8 cellular contexts compared by ENCODE assay signal in the genomic region with DNA sequence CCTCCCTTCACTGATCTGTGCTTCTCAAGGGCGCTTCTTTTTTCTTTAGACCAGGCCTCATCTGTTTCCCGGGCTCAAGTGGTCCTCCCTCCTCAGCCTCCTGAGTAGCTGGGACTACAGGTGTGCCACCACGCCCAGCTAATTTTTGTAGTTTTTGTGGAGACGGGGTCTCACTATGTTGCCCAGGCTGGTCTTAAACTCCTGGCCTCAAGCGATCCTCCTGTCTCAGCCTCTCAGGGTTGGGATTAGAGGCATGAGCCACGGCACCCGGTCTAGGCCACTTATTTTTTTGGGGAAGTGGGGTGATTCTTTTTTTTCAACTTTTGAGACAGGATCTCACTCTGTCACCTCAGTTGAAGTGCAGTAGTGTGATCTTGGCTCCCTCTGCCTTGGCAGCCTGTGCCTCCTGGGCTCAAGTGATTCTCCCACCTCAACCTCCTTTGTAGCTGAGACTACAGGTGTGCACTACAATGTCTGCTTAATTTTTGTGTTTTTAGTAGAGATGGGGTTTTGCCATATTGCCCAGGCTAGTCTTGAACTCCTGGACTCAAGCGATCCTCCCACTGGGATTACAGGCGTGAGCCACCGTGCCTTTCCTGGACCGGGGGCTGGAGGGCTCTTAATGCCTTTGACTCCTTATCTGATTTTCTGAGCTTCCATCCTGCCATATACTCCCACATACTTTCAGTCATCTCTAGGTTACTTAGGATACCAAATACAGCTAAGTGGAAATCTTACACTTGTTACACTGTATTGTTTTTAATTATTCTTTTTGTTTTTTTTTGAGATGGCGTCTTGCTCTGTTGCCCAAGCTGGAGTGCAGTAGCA. TPM values are rescaled to one million over a fixed set of nuclear protein-coding genes. Genes with fewer than 3 reads are reported as not detected.
DNase-seq lines count a peak whose midpoint lies in the region; ATAC-seq and TF ChIP-seq lines count a peak whose summit lies in the region.

No MANE protein-coding gene starts in this region.

- H3K4me3 ChIP-seq in lower lobe of right lung, result peak overlapping the region; percentile 51
- H3K4me3 ChIP-seq in transverse colon, result peak overlapping the region in 3 of 4 donors; percentile 34 to 44 (median 41)

- WGBS in transverse colon (ENCODE audit: low coverage in 1 of 2), 2 donors, result 84 to 88% methylated on average over 9 to 12 of the region's 12 CpGs

- H3K36me3 ChIP-seq in lower lobe of right lung (peaks cover 17% of the 10 kb centered on the region), transverse colon (no peaks in the 10 kb centered on the region)

- H3K4me1 ChIP-seq in lower lobe of right lung, result peaks cover 16% of the 10 kb centered on the region
- peaks cover 0 to 14% (median 4%) of the 10 kb centered on the region in 4 donors for H3K4me1 ChIP-seq in transverse colon

- peak overlapping the region; percentile 71 for H3K4me3 Mint-ChIP-seq in activated naive CD4-positive, alpha-beta T cell treated with anti-CD3 and anti-CD28 coated beads, Interleukin-2, amount 50 U/mL, for 24 hours
- H3K4me3 Mint-ChIP-seq in activated naive CD8-positive, alpha-beta T cell treated with anti-CD3 and anti-CD28 coated beads, Interleukin-2, amount 50 U/mL, for 24 hours, result peak overlapping the region; percentile 53

- H3K27ac ChIP-seq in lower lobe of right lung, result peak overlapping the region; percentile 64
- peak overlapping the region; percentile 51 to 72 (median 62) for H3K27ac ChIP-seq in transverse colon

- no peaks in the 10 kb centered on the region for H3K9me3 ChIP-seq in lower lobe of right lung
- H3K9me3 ChIP-seq in transverse colon, result no peaks in the 10 kb centered on the region

- peaks cover 2% of the 10 kb centered on the region for H3K36me3 Mint-ChIP-seq in activated naive CD4-positive, alpha-beta T cell treated with anti-CD3 and anti-CD28 coated beads, Interleukin-2, amount 50 U/mL, for 24 hours
- H3K36me3 Mint-ChIP-seq in activated naive CD8-positive, alpha-beta T cell treated with anti-CD3 and anti-CD28 coated beads, Interleukin-2, amount 50 U/mL, for 24 hours (ENCODE audit: low read depth), result peaks cover 2% of the 10 kb centered on the region

- H3K27me3 ChIP-seq in lower lobe of right lung (ENCODE audit: low read depth) (no peaks in the 10 kb centered on the region), transverse colon (no peaks in the 10 kb centered on the region)

- peaks cover 9% of the 10 kb centered on the region for H3K4me1 Mint-ChIP-seq in activated naive CD4-positive, alpha-beta T cell treated with anti-CD3 and anti-CD28 coated beads, Interleukin-2, amount 50 U/mL, for 24 hours
- H3K4me1 Mint-ChIP-seq in activated naive CD8-positive, alpha-beta T cell treated with anti-CD3 and anti-CD28 coated beads, Interleukin-2, amount 50 U/mL, for 24 hours, result peaks cover 14% of the 10 kb centered on the region

- no peak for DNase-seq in activated naive CD4-positive, alpha-beta T cell treated with Interleukin-2 at 50 U/mL for 16 hours
- DNase-seq in activated naive CD8-positive, alpha-beta T cell treated with anti-CD3 and anti-CD28 coated beads, Interleukin-2, amount 50 U/mL, for 24 hours, result no peak
- no peak for DNase-seq in lower lobe of right lung
- no peak for DNase-seq in transverse colon
- no peak for DNase-seq in GM13977 (ENCODE audit: low spot score)
- no peak for DNase-seq in SHP77 (lab: John Stamatoyannopoulos, UW)

- TF ChIP-seq CTCF in lower lobe of right lung (IDR thresholded peaks at IDR 0.05) (no peak), transverse colon (IDR thresholded peaks at IDR 0.05) (no peak), GM13977 (IDR thresholded peaks at IDR 0.05; ENCODE audit: extremely low read depth, insufficient read depth, missing control alignments) (no peak)

- ATAC-seq in activated naive CD8-positive, alpha-beta T cell treated with anti-CD3 and anti-CD28 coated beads, Interleukin-2, amount 50 U/mL, for 24 hours, result no peak
- peak in 1 of 2 donors; percentile 2 for ATAC-seq in lower lobe of right lung
- no peak for ATAC-seq in HG02981 (IDR thresholded peaks at IDR 0.05; ENCODE audit: unreplicated experiment)

- no peak for TF ChIP-seq POLR2A in transverse colon (IDR thresholded peaks at IDR 0.05)

- H3K27ac Mint-ChIP-seq in activated naive CD4-positive, alpha-beta T cell treated with anti-CD3 and anti-CD28 coated beads, Interleukin-2, amount 50 U/mL, for 24 hours, result no peak overlapping the region
- H3K27ac Mint-ChIP-seq in activated naive CD8-positive, alpha-beta T cell treated with anti-CD3 and anti-CD28 coated beads, Interleukin-2, amount 50 U/mL, for 24 hours, result no peak overlapping the region

- TF ChIP-seq EP300 in transverse colon (IDR thresholded peaks at IDR 0.05; ENCODE audit: low read depth), result no peak

- in situ Hi-C loops in transverse colon (cut with MboI; ENCODE audit: low pct_ligation_motif_present in 1 of 4, low pct_unique_long_range_greater_than_20kb in 1 of 4, low sequenced_read_pairs in 3 of 4) (loop anchor here in 1 of 4 donors (10.0 kb wide), 1 partner anchor 83 kb away; no protein-coding TSS in a partner anchor), GM13977 (cut with MboI; ENCODE audit: low pct_unique_long_range_greater_than_20kb, low sequenced_read_pairs, unreplicated experiment) (no loop called here)

- H3K27me3 Mint-ChIP-seq in activated naive CD4-positive, alpha-beta T cell treated with anti-CD3 and anti-CD28 coated beads, Interleukin-2, amount 50 U/mL, for 24 hours, result no peaks in the 10 kb centered on the region
- no peaks in the 10 kb centered on the region for H3K27me3 Mint-ChIP-seq in activated naive CD8-positive, alpha-beta T cell treated with anti-CD3 and anti-CD28 coated beads, Interleukin-2, amount 50 U/mL, for 24 hours

- H3K9me3 Mint-ChIP-seq in activated naive CD4-positive, alpha-beta T cell treated with anti-CD3 and anti-CD28 coated beads, Interleukin-2, amount 50 U/mL, for 24 hours, result no peaks in the 10 kb centered on the region
- no peaks in the 10 kb centered on the region for H3K9me3 Mint-ChIP-seq in activated naive CD8-positive, alpha-beta T cell treated with anti-CD3 and anti-CD28 coated beads, Interleukin-2, amount 50 U/mL, for 24 hours

- intact Hi-C loops in lower lobe of right lung (cut with DNase I) (no loop called here), transverse colon (cut with DNase I; ENCODE audit: low total_unique reads) (no loop called here)

RNA-seq across cellular contexts. Expression of a gene that starts 18.9 kb away (rescaled TPM):
- total RNA-seq in lower lobe of right lung (11.9 TPM), transverse colon (1 to 10 TPM in 3 of 4 donors, not detected in 1; 1.1 to 5.6 (median 3.5) TPM)

RNA-seq across cellular contexts. Expression of a gene that starts 39.8 kb away (rescaled TPM):
- 21.0 TPM for total RNA-seq in lower lobe of right lung
- 100 to 1,000 TPM in 1 of 4 donors, 10 to 100 TPM in 3; 13.0 to 149 (median 23.7) TPM for total RNA-seq in transverse colon

RNA-seq across cellular contexts. Expression of a gene that starts 50.2 kb away (rescaled TPM):
- total RNA-seq in lower lobe of right lung, result 39.9 TPM
- 10 to 100 TPM; 34.4 to 70.8 (median 60.9) TPM for total RNA-seq in transverse colon
